In genomic region chr22:30541979-30542810, GRCh38 we compare ENCODE assay signal across 2 cellular contexts.
TF ChIP-seq lines count a peak whose summit lies in the region.

No MANE protein-coding gene starts in this region.

TF ChIP-seq in IMR-90, 13 proteins besides CTCF, POLR2A, EP300 and RAD21:
- TF ChIP-seq RCOR1 (IDR thresholded peaks at IDR 0.05; ENCODE audit: insufficient replicate concordance, low read length) (no peak), SMC3 (IDR thresholded peaks at IDR 0.05; ENCODE audit: low read depth, low read length) (no peak), CEBPB (IDR thresholded peaks at IDR 0.05; ENCODE audit: low read depth, low read length) (no peak), RFX5 (IDR thresholded peaks at IDR 0.05; ENCODE audit: low read depth, low read length) (no peak), MAFK (IDR thresholded peaks at IDR 0.05; ENCODE audit: low read depth, low read length) (no peak), CHD1 (IDR thresholded peaks at IDR 0.05; ENCODE audit: low read depth, low read length) (no peak), FOS (IDR thresholded peaks at IDR 0.05; ENCODE audit: low read depth, low read length) (no peak), NFE2L2 (IDR thresholded peaks at IDR 0.05; ENCODE audit: low read depth, low read length) (no peak), MXI1 (IDR thresholded peaks at IDR 0.05; ENCODE audit: borderline replicate concordance, low read depth, low read length) (no peak), ELK1 (IDR thresholded peaks at IDR 0.05; ENCODE audit: borderline replicate concordance, low read depth, low read length) (no peak), MAZ (IDR thresholded peaks at IDR 0.05; ENCODE audit: borderline replicate concordance, low read depth, low read length) (no peak), BHLHE40 (IDR thresholded peaks at IDR 0.05; ENCODE audit: low read depth, low read length) (no peak)
- TF ChIP-seq, protein P1, sequence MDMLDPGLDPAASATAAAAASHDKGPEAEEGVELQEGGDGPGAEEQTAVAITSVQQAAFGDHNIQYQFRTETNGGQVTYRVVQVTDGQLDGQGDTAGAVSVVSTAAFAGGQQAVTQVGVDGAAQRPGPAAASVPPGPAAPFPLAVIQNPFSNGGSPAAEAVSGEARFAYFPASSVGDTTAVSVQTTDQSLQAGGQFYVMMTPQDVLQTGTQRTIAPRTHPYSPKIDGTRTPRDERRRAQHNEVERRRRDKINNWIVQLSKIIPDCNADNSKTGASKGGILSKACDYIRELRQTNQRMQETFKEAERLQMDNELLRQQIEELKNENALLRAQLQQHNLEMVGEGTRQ (IDR thresholded peaks at IDR 0.05; ENCODE audit: low read depth, low read length), result no peak

TF ChIP-seq in HepG2, 621 proteins besides CTCF, POLR2A, EP300 and RAD21 (continues in another document):
- TF ChIP-seq SYNCRIP (IDR thresholded peaks at IDR 0.05; ENCODE audit: insufficient read depth, low read depth, low read length) (no peak), FOSL2 (CRISPR knock-in tag; IDR thresholded peaks at IDR 0.05) (peak; percentile 17; the same call in 1 of the 2 replicates), MEF2D (CRISPR knock-in tag; IDR thresholded peaks at IDR 0.05) (0 out of 2 replicates have a peak, but pooled peaks have one; percentile 17), ZNF451 (CRISPR knock-in tag; IDR thresholded peaks at IDR 0.05) (no peak), BCL6 (CRISPR knock-in tag; IDR thresholded peaks at IDR 0.05) (no peak), NR2F2 (IDR thresholded peaks at IDR 0.05; ENCODE audit: borderline replicate concordance, low read depth) (0 out of 2 replicates have a peak, but pooled peaks have one; percentile 28), GABPB1 (CRISPR knock-in tag; IDR thresholded peaks at IDR 0.05) (peak; percentile 6; the same call in 1 of the 2 replicates), FOSL1 (CRISPR knock-in tag; IDR thresholded peaks at IDR 0.05; ENCODE audit: borderline replicate concordance) (no peak), MEIS2 (CRISPR knock-in tag; IDR thresholded peaks at IDR 0.05) (no peak), ZNF20 (CRISPR knock-in tag; IDR thresholded peaks at IDR 0.05) (no peak), KDM2A (CRISPR knock-in tag; IDR thresholded peaks at IDR 0.05; ENCODE audit: borderline replicate concordance, low read depth) (no peak), NR2F6 (IDR thresholded peaks at IDR 0.05) (peak; percentile 63; the same call in 1 of the 2 replicates), NR2F6 (CRISPR knock-in tag; IDR thresholded peaks at IDR 0.05) (peak; percentile 56; the same call in 1 of the 2 replicates), ZNF446 (CRISPR knock-in tag; IDR thresholded peaks at IDR 0.05) (no peak), ZNF713 (CRISPR knock-in tag; IDR thresholded peaks at IDR 0.05) (no peak), THYN1 (CRISPR knock-in tag; IDR thresholded peaks at IDR 0.05; ENCODE audit: borderline replicate concordance, low read depth) (no peak), YY1 (IDR thresholded peaks at IDR 0.05; ENCODE audit: insufficient read depth, insufficient replicate concordance, low read depth, low read length) (peak; percentile 14), HNRNPLL (IDR thresholded peaks at IDR 0.05; ENCODE audit: low read depth, low read length, poor library complexity, severe bottlenecking) (peak; percentile 66), HDAC1 (CRISPR knock-in tag; IDR thresholded peaks at IDR 0.05) (peak; percentile 34; the same call in 1 of the 2 replicates), PRDM15 (CRISPR knock-in tag; IDR thresholded peaks at IDR 0.05) (peak; percentile 85), NR2F1 (CRISPR knock-in tag; IDR thresholded peaks at IDR 0.05) (peak; percentile 27 to 66; a peak in 1 of 4 replicates), PAWR (CRISPR knock-in tag; IDR thresholded peaks at IDR 0.05; ENCODE audit: borderline replicate concordance) (no peak), MED1 (CRISPR knock-in tag; IDR thresholded peaks at IDR 0.05) (no peak), ZNF546 (CRISPR knock-in tag; conservative IDR thresholded peaks at IDR 0.05) (no peak), SNAPC2 (CRISPR knock-in tag; IDR thresholded peaks at IDR 0.05) (no peak), PHF21A (CRISPR knock-in tag; IDR thresholded peaks at IDR 0.05) (0 out of 2 replicates have a peak, but pooled peaks have one; percentile 31), ZNF263 (CRISPR knock-in tag; IDR thresholded peaks at IDR 0.05) (peak; percentile 48; the same call in 1 of the 2 replicates), ZFX (CRISPR knock-in tag; IDR thresholded peaks at IDR 0.05; ENCODE audit: low read depth) (peak; percentile 70), CCAR2 (optimal IDR thresholded peaks at IDR 0.05; ENCODE audit: low read depth, low read length) (no peak), HNRNPK (IDR thresholded peaks at IDR 0.05; ENCODE audit: low read depth, low read length, poor library complexity, severe bottlenecking) (peak; percentile 18), LCORL (IDR thresholded peaks at IDR 0.05) (no peak), LCORL (CRISPR knock-in tag; IDR thresholded peaks at IDR 0.05) (no peak), ZMAT3 (CRISPR knock-in tag; conservative IDR thresholded peaks at IDR 0.05) (0 out of 2 replicates have a peak, but pooled peaks have one; percentile 44), ETV5 (CRISPR knock-in tag; IDR thresholded peaks at IDR 0.05; ENCODE audit: borderline replicate concordance) (peak; percentile 42; the same call in 1 of the 2 replicates), ZNF768 (CRISPR knock-in tag; IDR thresholded peaks at IDR 0.05) (no peak), FOXJ3 (CRISPR knock-in tag; IDR thresholded peaks at IDR 0.05; ENCODE audit: borderline replicate concordance) (no peak), MTF2 (CRISPR knock-in tag; IDR thresholded peaks at IDR 0.05; ENCODE audit: borderline replicate concordance) (peak; percentile 50; the same call in 1 of the 2 replicates), HNF4G (IDR thresholded peaks at IDR 0.05; ENCODE audit: borderline replicate concordance, low read depth, low read length) (no peak), HNF4G (CRISPR knock-in tag; IDR thresholded peaks at IDR 0.05; ENCODE audit: borderline replicate concordance, low read depth) (no peak)
- TF ChIP-seq, protein P2, sequence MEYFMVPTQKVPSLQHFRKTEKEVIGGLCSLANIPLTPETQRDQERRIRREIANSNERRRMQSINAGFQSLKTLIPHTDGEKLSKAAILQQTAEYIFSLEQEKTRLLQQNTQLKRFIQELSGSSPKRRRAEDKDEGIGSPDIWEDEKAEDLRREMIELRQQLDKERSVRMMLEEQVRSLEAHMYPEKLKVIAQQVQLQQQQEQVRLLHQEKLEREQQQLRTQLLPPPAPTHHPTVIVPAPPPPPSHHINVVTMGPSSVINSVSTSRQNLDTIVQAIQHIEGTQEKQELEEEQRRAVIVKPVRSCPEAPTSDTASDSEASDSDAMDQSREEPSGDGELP (IDR thresholded peaks at IDR 0.05; ENCODE audit: borderline replicate concordance, low read depth), result peak; percentile 49; the same call in 1 of the 2 replicates
- TF ChIP-seq, protein P3, sequence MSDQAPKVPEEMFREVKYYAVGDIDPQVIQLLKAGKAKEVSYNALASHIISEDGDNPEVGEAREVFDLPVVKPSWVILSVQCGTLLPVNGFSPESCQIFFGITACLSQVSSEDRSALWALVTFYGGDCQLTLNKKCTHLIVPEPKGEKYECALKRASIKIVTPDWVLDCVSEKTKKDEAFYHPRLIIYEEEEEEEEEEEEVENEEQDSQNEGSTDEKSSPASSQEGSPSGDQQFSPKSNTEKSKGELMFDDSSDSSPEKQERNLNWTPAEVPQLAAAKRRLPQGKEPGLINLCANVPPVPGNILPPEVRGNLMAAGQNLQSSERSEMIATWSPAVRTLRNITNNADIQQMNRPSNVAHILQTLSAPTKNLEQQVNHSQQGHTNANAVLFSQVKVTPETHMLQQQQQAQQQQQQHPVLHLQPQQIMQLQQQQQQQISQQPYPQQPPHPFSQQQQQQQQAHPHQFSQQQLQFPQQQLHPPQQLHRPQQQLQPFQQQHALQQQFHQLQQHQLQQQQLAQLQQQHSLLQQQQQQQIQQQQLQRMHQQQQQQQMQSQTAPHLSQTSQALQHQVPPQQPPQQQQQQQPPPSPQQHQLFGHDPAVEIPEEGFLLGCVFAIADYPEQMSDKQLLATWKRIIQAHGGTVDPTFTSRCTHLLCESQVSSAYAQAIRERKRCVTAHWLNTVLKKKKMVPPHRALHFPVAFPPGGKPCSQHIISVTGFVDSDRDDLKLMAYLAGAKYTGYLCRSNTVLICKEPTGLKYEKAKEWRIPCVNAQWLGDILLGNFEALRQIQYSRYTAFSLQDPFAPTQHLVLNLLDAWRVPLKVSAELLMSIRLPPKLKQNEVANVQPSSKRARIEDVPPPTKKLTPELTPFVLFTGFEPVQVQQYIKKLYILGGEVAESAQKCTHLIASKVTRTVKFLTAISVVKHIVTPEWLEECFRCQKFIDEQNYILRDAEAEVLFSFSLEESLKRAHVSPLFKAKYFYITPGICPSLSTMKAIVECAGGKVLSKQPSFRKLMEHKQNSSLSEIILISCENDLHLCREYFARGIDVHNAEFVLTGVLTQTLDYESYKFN (CRISPR knock-in tag; conservative IDR thresholded peaks at IDR 0.05), result peak; percentile 47; the same call in 1 of the 2 replicates
- TF ChIP-seq, protein P4, sequence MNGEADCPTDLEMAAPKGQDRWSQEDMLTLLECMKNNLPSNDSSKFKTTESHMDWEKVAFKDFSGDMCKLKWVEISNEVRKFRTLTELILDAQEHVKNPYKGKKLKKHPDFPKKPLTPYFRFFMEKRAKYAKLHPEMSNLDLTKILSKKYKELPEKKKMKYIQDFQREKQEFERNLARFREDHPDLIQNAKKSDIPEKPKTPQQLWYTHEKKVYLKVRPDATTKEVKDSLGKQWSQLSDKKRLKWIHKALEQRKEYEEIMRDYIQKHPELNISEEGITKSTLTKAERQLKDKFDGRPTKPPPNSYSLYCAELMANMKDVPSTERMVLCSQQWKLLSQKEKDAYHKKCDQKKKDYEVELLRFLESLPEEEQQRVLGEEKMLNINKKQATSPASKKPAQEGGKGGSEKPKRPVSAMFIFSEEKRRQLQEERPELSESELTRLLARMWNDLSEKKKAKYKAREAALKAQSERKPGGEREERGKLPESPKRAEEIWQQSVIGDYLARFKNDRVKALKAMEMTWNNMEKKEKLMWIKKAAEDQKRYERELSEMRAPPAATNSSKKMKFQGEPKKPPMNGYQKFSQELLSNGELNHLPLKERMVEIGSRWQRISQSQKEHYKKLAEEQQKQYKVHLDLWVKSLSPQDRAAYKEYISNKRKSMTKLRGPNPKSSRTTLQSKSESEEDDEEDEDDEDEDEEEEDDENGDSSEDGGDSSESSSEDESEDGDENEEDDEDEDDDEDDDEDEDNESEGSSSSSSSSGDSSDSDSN (CRISPR knock-in tag; IDR thresholded peaks at IDR 0.05), result peak; percentile 50; the same call in 1 of the 2 replicates
- TF ChIP-seq, protein P5, sequence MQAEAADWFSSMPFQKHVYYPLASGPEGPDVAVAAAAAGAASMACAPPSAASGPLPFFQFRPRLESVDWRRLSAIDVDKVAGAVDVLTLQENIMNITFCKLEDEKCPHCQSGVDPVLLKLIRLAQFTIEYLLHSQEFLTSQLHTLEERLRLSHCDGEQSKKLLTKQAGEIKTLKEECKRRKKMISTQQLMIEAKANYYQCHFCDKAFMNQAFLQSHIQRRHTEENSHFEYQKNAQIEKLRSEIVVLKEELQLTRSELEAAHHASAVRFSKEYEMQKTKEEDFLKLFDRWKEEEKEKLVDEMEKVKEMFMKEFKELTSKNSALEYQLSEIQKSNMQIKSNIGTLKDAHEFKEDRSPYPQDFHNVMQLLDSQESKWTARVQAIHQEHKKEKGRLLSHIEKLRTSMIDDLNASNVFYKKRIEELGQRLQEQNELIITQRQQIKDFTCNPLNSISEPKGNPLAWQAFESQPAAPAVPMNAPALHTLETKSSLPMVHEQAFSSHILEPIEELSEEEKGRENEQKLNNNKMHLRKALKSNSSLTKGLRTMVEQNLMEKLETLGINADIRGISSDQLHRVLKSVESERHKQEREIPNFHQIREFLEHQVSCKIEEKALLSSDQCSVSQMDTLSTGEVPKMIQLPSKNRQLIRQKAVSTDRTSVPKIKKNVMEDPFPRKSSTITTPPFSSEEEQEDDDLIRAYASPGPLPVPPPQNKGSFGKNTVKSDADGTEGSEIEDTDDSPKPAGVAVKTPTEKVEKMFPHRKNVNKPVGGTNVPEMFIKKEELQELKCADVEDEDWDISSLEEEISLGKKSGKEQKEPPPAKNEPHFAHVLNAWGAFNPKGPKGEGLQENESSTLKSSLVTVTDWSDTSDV (CRISPR knock-in tag; IDR thresholded peaks at IDR 0.05), result no peak
- TF ChIP-seq, protein P6, sequence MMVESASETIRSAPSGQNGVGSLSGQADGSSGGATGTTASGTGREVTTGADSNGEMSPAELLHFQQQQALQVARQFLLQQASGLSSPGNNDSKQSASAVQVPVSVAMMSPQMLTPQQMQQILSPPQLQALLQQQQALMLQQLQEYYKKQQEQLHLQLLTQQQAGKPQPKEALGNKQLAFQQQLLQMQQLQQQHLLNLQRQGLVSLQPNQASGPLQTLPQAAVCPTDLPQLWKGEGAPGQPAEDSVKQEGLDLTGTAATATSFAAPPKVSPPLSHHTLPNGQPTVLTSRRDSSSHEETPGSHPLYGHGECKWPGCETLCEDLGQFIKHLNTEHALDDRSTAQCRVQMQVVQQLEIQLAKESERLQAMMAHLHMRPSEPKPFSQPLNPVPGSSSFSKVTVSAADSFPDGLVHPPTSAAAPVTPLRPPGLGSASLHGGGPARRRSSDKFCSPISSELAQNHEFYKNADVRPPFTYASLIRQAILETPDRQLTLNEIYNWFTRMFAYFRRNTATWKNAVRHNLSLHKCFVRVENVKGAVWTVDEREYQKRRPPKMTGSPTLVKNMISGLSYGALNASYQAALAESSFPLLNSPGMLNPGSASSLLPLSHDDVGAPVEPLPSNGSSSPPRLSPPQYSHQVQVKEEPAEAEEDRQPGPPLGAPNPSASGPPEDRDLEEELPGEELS (CRISPR knock-in tag; IDR thresholded peaks at IDR 0.05), result no peak
